In genomic region chr18:80034852-80035406, GRCh38 we compare ENCODE assay signal across 8 cellular contexts. TPM values are rescaled to one million over a fixed set of nuclear protein-coding genes. Genes with fewer than 3 reads are reported as not detected.
DNase-seq lines count a peak whose midpoint lies in the region; ATAC-seq and TF ChIP-seq lines count a peak whose summit lies in the region.

No MANE protein-coding gene starts in this region.

- H3K9me3 Mint-ChIP-seq in HFFc6: no peaks in the 10 kb centered on the region

- no peak for DNase-seq in AG04449 (ENCODE audit: low read depth, low spot score)
- no peak for DNase-seq in HFFc6
- DNase-seq in breast epithelium (ENCODE audit: low spot score in 2 of 2): no peak
- DNase-seq in midbrain (lab: John Stamatoyannopoulos, UW): peak; percentile 11
- no peak for DNase-seq in islet precursor cell

- TF ChIP-seq CTCF in AG04449 (IDR thresholded peaks at IDR 0.05; ENCODE audit: insufficient read depth, low read length, missing control alignments) (no peak), HFFc6 (IDR thresholded peaks at IDR 0.05) (peak; percentile 55; the same call in 1 of the 2 replicates), breast epithelium (IDR thresholded peaks at IDR 0.05) (no peak)

- H3K9me3 ChIP-seq in breast epithelium: peaks cover 4 to 6% of the 10 kb centered on the region in 2 donors

- 0 out of 2 replicates have a peak, but pooled peaks cover 4% of the 10 kb centered on the region for H3K36me3 Mint-ChIP-seq in HFFc6 (ENCODE audit: low read depth)

- peaks cover 7% of the 10 kb centered on the region for H3K36me3 ChIP-seq in breast epithelium

- peak overlapping the region; percentile 64 for H3K27ac Mint-ChIP-seq in HFFc6

- H3K4me3 ChIP-seq in AG04449 (ENCODE audit: low read depth, low read length) (peak overlapping the region; percentile 93), breast epithelium (peak overlapping the region; percentile 72 to 81 (median 80))

- H3K4me1 ChIP-seq in breast epithelium: peaks cover 3 to 6% of the 10 kb centered on the region in 2 donors

- H3K27me3 Mint-ChIP-seq in HFFc6 (ENCODE audit: insufficient read depth): peaks cover 3% of the 10 kb centered on the region

- CTCF ChIA-PET in AG04449 (lab: Yijun Ruan, JAX): interaction anchor here (0.7 to 1.8 kb wide), 3 partner anchors 8 to 75 kb away, joined by 3 to 8 read pairs (median 3); no protein-coding TSS in a partner anchor

- H3K27me3 ChIP-seq in breast epithelium: no peaks in the 10 kb centered on the region

- intact Hi-C loops in breast epithelium (cut with DNase I; ENCODE audit: low total_unique reads): no loop called here

- peak overlapping the region; percentile 96 for H3K4me3 Mint-ChIP-seq in HFFc6

- ATAC-seq in HG03175 (IDR thresholded peaks at IDR 0.05; ENCODE audit: unreplicated experiment): no peak
- ATAC-seq in GM19395 (IDR thresholded peaks at IDR 0.05; ENCODE audit: unreplicated experiment): no peak
- no peak for ATAC-seq in HG03469 (IDR thresholded peaks at IDR 0.05; ENCODE audit: unreplicated experiment)

- H3K4me1 Mint-ChIP-seq in HFFc6 (ENCODE audit: low read depth): peaks cover 31% of the 10 kb centered on the region

- TF ChIP-seq POLR2A in breast epithelium (IDR thresholded peaks at IDR 0.05): no peak

- H3K27ac ChIP-seq in breast epithelium: peak overlapping the region; percentile 85 to 90

- POLR2A ChIA-PET in AG04449 (lab: Yijun Ruan, JAX): interaction anchor here (0.8 kb wide), 1 partner anchor 9 kb away, joined by 3 read pairs; no protein-coding TSS in a partner anchor

RNA-seq across cellular contexts. Expression of gene RBFA, which starts 0.7 kb away (rescaled TPM):
- total RNA-seq in HFFc6 (2021; fragmentation: NEBNext Ultra II Directional; extraction: Animal tissue kit (Norgen Biotek cat#: 25700)): 10 to 100 TPM; 24.8 to 28.4 (median 27.2) TPM
- 10 to 100 TPM; 35.2 to 42.3 (median 40.5) TPM for total RNA-seq in breast epithelium

RNA-seq across cellular contexts. Expression of gene TXNL4A, which starts 46.6 kb away (rescaled TPM):
- total RNA-seq in HFFc6 (2021; fragmentation: NEBNext Ultra II Directional; extraction: Animal tissue kit (Norgen Biotek cat#: 25700)): 100 to 1,000 TPM; 168 to 187 (median 174) TPM
- 10 to 100 TPM; 21.4 to 39.2 (median 23.9) TPM for total RNA-seq in breast epithelium

Comparison
In these comparisons a context has a peak if more than half of its experiments do, and no peak if none do; other contexts are left out.
1. RNA of gene TXNL4A, which starts 46.6 kb away (total RNA-seq): 168 to 187 TPM in HFFc6; 21.4 to 39.2 TPM in breast epithelium; every median in the first group is over 4 times any median in the second.